Comparison of ENCODE assay signal across 7 cellular contexts in the genomic region with DNA sequence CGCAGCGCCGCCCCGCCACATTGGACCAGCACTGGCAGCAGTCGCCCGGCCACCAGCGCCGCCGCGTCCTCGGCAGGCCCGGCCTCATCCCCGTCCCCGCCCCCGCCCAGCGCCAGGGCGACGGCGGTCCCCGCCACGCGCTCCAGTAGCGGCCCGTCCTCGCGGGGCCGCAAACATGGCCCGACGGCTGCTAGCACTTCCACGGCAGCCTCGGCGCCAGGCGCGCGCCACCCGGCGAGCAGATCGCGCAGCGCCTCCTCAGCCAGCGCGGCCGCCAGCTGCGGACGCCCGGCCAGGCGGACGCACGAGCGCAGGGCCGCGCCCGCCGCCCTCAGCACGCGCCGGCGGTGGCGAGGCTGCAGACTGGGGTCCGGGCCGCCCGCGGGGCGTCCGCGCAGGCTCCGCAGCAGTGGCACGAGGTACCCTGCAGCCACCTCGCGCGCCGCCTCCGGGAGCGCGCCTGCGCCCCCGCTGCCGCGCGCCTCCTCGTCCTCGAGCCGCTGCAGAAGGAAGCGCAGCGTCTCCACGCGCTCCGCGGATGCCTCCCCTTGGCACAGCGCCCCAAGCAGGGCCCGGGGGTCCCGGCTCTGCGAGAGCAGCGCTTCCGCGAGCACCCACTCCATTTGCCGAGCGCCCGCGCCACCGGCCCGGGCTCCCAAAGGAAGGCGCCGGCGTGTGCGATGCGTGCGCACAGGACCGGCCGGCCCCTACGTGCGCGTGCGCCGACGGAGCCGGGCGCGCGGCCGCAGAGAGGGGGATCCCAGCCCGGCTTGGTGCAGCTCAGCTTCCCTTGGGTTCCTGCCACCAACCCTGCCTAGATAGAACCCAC. TPM values are rescaled to one million over a fixed set of nuclear protein-coding genes. Genes with fewer than 3 reads are reported as not detected.
DNase-seq lines count a peak whose midpoint lies in the region; ATAC-seq and TF ChIP-seq lines count a peak whose summit lies in the region.

A gene with protein sequence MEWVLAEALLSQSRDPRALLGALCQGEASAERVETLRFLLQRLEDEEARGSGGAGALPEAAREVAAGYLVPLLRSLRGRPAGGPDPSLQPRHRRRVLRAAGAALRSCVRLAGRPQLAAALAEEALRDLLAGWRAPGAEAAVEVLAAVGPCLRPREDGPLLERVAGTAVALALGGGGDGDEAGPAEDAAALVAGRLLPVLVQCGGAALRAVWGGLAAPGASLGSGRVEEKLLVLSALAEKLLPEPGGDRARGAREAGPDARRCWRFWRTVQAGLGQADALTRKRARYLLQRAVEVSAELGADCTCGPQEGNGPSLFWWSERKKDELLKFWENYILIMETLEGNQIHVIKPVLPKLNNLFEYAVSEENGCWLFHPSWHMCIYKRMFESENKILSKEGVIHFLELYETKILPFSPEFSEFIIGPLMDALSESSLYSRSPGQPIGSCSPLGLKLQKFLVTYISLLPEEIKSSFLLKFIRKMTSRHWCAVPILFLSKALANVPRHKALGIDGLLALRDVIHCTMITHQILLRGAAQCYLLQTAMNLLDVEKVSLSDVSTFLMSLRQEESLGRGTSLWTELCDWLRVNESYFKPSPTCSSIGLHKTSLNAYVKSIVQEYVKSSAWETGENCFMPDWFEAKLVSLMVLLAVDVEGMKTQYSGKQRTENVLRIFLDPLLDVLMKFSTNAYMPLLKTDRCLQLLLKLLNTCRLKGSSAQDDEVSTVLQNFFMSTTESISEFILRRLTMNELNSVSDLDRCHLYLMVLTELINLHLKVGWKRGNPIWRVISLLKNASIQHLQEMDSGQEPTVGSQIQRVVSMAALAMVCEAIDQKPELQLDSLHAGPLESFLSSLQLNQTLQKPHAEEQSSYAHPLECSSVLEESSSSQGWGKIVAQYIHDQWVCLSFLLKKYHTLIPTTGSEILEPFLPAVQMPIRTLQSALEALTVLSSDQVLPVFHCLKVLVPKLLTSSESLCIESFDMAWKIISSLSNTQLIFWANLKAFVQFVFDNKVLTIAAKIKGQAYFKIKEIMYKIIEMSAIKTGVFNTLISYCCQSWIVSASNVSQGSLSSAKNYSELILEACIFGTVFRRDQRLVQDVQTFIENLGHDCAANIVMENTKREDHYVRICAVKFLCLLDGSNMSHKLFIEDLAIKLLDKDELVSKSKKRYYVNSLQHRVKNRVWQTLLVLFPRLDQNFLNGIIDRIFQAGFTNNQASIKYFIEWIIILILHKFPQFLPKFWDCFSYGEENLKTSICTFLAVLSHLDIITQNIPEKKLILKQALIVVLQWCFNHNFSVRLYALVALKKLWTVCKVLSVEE (N-terminal part only) (minus strand): TSS at position 699 of the 829 bp plus-strand sequence. CDS start 76 bp downstream, at position 623.

- ATAC-seq in GM18505 (IDR thresholded peaks at IDR 0.05; ENCODE audit: unreplicated experiment) (peak; percentile 61), HG02870 (IDR thresholded peaks at IDR 0.05; ENCODE audit: unreplicated experiment) (peak; percentile 63), sciatic nerve (peak; percentile 90)

- intact Hi-C loops in sciatic nerve (cut with DNase I): no loop called here

- TF ChIP-seq CTCF in astrocyte of the cerebellum (IDR thresholded peaks at IDR 0.05; ENCODE audit: low read depth, low read length, missing control alignments): peak; percentile 8

- peak within 1 kb of the TSS; percentile 63 for H3K4me3 ChIP-seq in astrocyte of the cerebellum (ENCODE audit: low read depth, low read length)

- in situ Hi-C loops in astrocyte of the cerebellum (cut with HindIII; ENCODE audit: low sequenced_read_pairs): no loop called here

- DNase-seq in NCI-H1694 (lab: John Stamatoyannopoulos, UW) (peak; percentile 46), T-helper 9 cell (peak; percentile 51), astrocyte of the cerebellum (ENCODE audit: low read depth) (no peak), hypothalamus (lab: John Stamatoyannopoulos, UW) (peak in 41 of 51 donors; percentile 26 to 91 (median 68)), sciatic nerve (ENCODE audit: low spot score) (peak; percentile 74)

- peak; percentile 85 for TF ChIP-seq POLR2A in GM18505 (IDR thresholded peaks at IDR 0.05; ENCODE audit: borderline replicate concordance, extremely low read depth, insufficient read depth, insufficient read length)

RNA-seq across cellular contexts. Expression of the gene that starts here (rescaled TPM):
- total RNA-seq in sciatic nerve: 31.5 TPM
